Comparison of ENCODE assay signal across 8 cellular contexts in genomic region chr2:128321421-128321775, GRCh38. TPM values are rescaled to one million over a fixed set of nuclear protein-coding genes. Genes with fewer than 3 reads are reported as not detected.
DNase-seq lines count a peak whose midpoint lies in the region; ATAC-seq and TF ChIP-seq lines count a peak whose summit lies in the region.

No MANE protein-coding gene starts in this region.

- no peaks in the 10 kb centered on the region for H3K36me3 Mint-ChIP-seq in activated T-cell treated with anti-CD3 and anti-CD28 coated beads, Interleukin-2, amount 50 U/mL, for 4 hours (ENCODE audit: insufficient read depth)
- H3K36me3 Mint-ChIP-seq in memory B cell = no peaks in the 10 kb centered on the region

- TF ChIP-seq POLR2A in transverse colon (IDR thresholded peaks at IDR 0.05) = no peak

- no peaks in the 10 kb centered on the region for H3K27me3 Mint-ChIP-seq in activated T-cell treated with anti-CD3 and anti-CD28 coated beads, Interleukin-2, amount 50 U/mL, for 4 hours (ENCODE audit: low read depth)
- peaks cover 2% of the 10 kb centered on the region for H3K27me3 Mint-ChIP-seq in memory B cell

- DNase-seq in activated T-cell treated with anti-CD3 and anti-CD28 coated beads, Interleukin-2, amount 50 U/mL, for 4 hours = no peak
- DNase-seq in activated T-cell treated with anti-CD3 and anti-CD28 coated beads for 4 hours (no peak), adipocyte (ENCODE audit: low read depth) (no peak), memory B cell (ENCODE audit: low spot score in 2 of 2) (no peak), transverse colon (no peak), NCI-H1694 treated with DMSO at 0.1 percent for 48 hours (lab: John Stamatoyannopoulos, UW) (no peak), COR-L47 (lab: John Stamatoyannopoulos, UW) (no peak)

- no peak for TF ChIP-seq EP300 in transverse colon (IDR thresholded peaks at IDR 0.05; ENCODE audit: low read depth)

- 73% methylated on average over 10 of the region's 15 CpGs; no CpG with 5 or more reads in 1 of the 2 donors for WGBS in transverse colon (ENCODE audit: low coverage in 1 of 2), 2 donors

- H3K9ac ChIP-seq in adipocyte (ENCODE audit: low read length) = peak overlapping the region; percentile 73

- no peak for TF ChIP-seq CTCF in transverse colon (IDR thresholded peaks at IDR 0.05)

- H3K4me3 Mint-ChIP-seq in activated T-cell treated with anti-CD3 and anti-CD28 coated beads, Interleukin-2, amount 50 U/mL, for 4 hours = peak overlapping the region; percentile 68
- H3K4me3 Mint-ChIP-seq in memory B cell = peak overlapping the region; percentile 82

- no peaks in the 10 kb centered on the region for H3K9me3 Mint-ChIP-seq in activated T-cell treated with anti-CD3 and anti-CD28 coated beads, Interleukin-2, amount 50 U/mL, for 4 hours
- no peaks in the 10 kb centered on the region for H3K9me3 Mint-ChIP-seq in memory B cell

- no peaks in the 10 kb centered on the region for H3K36me3 ChIP-seq in adipocyte (ENCODE audit: control insufficient read depth, insufficient read depth, low read length, severe bottlenecking)
- H3K36me3 ChIP-seq in transverse colon = no peaks in the 10 kb centered on the region

- H3K9me3 ChIP-seq in adipocyte (ENCODE audit: control insufficient read depth, low read length) (no peaks in the 10 kb centered on the region), transverse colon (no peaks in the 10 kb centered on the region)

- H3K27ac ChIP-seq in transverse colon = peak overlapping the region; percentile 73 to 87 (median 79)

- H3K27me3 ChIP-seq in adipocyte (replicated peaks; ENCODE audit: control insufficient read depth, insufficient read depth, low read length) = no peaks in the 10 kb centered on the region
- no peaks in the 10 kb centered on the region for H3K27me3 ChIP-seq in transverse colon

- in situ Hi-C loops in transverse colon (cut with MboI; ENCODE audit: low pct_ligation_motif_present in 1 of 4, low pct_unique_long_range_greater_than_20kb in 1 of 4, low sequenced_read_pairs in 3 of 4) = no loop called here

- H3K4me1 ChIP-seq in adipocyte (ENCODE audit: control insufficient read depth, insufficient read depth, low read length) = peaks cover 20% of the 10 kb centered on the region
- peaks cover 6 to 29% (median 28%) of the 10 kb centered on the region in 4 donors for H3K4me1 ChIP-seq in transverse colon

- peaks cover 14% of the 10 kb centered on the region for H3K4me1 Mint-ChIP-seq in activated T-cell treated with anti-CD3 and anti-CD28 coated beads, Interleukin-2, amount 50 U/mL, for 4 hours (ENCODE audit: low read depth)
- peaks cover 14% of the 10 kb centered on the region for H3K4me1 Mint-ChIP-seq in memory B cell

- no peak for ATAC-seq in activated T-cell treated with anti-CD3 and anti-CD28 coated beads, Interleukin-2, amount 50 U/mL, for 4 hours
- ATAC-seq in memory B cell (ENCODE audit: low read depth) (no peak), GM19467 (IDR thresholded peaks at IDR 0.05; ENCODE audit: unreplicated experiment) (no peak)

- intact Hi-C loops in transverse colon (cut with DNase I; ENCODE audit: low total_unique reads) = loop anchor here (5.0 kb wide), 1 partner anchor 1076 kb away; no protein-coding TSS in a partner anchor

- no peak overlapping the region for H3K27ac Mint-ChIP-seq in memory B cell

- H3K4me3 ChIP-seq in adipocyte (ENCODE audit: low read length) (peak overlapping the region; percentile 78), transverse colon (peak overlapping the region in 2 of 4 donors; percentile 69 to 89)

RNA-seq across cellular contexts. Expression of gene HS6ST1, which starts 2.7 kb away (rescaled TPM):
- total RNA-seq in activated T-cell treated with anti-CD3 and anti-CD28 coated beads, Interleukin-2, amount 50 U/mL, for 4 hours = 10 to 100 TPM; 23.9 to 32.3 (median 28.2) TPM
- 10 to 100 TPM; 16.1 to 38.6 (median 26.5) TPM for total RNA-seq in transverse colon
